Comparison of ENCODE assay signal across 20 cellular contexts in genomic region chr2:182883451-182883850, GRCh38. TPM values are rescaled to one million over a fixed set of nuclear protein-coding genes. Genes with fewer than 3 reads are reported as not detected.
A peak's percentile ranks its signal among the peaks of the same experiment; 100 is the strongest.
DNase-seq lines count a peak whose midpoint lies in the region; ATAC-seq and TF ChIP-seq lines count a peak whose summit lies in the region.
"Had no signal": no experiment of that assay in that cellular context is flagged by ENCODE, and none has a peak within 500 bp of the region (broad histone marks: within the 10 kb centered on the region; RNA-seq: fewer than 3 reads in every experiment).

No MANE protein-coding gene starts in this region.

- intact Hi-C loops in tibial artery (cut with DNase I; ENCODE audit: low total_unique reads), result no loop called here

- H3K4me3 ChIP-seq in adipocyte (ENCODE audit: low read length) (no peak overlapping the region), fibroblast of pulmonary artery (replicated peaks; ENCODE audit: low read depth, low read length) (no peak overlapping the region), tibial artery (no peak overlapping the region), brain microvascular endothelial cell (ENCODE audit: low read depth, low read length) (no peak overlapping the region)
- H3K4me3 ChIP-seq: SJCRH30 had no signal

- H3K27ac ChIP-seq in tibial artery, result peak overlapping the region; percentile 30 to 52
- H3K27ac ChIP-seq in brain microvascular endothelial cell, result no peak overlapping the region
- H3K27ac ChIP-seq: 22Rv1, RWPE1, SJCRH30 had no signal

- H3K27me3 ChIP-seq in adipocyte (replicated peaks; ENCODE audit: control insufficient read depth, insufficient read depth, low read length) (no peaks in the 10 kb centered on the region), tibial artery (no peaks in the 10 kb centered on the region), brain microvascular endothelial cell (replicated peaks) (no peaks in the 10 kb centered on the region)
- H3K27me3 ChIP-seq: SJCRH30 had no signal

- no peak overlapping the region for H3K9ac ChIP-seq in adipocyte (ENCODE audit: low read length)

- peaks cover 6% of the 10 kb centered on the region for H3K9me3 Mint-ChIP-seq in activated CD8-positive, alpha-beta T cell treated with anti-CD3 and anti-CD28 coated beads, Interleukin-2, amount 10 ng/mL, durations not matched to agents 7 days and 5 days (ENCODE audit: insufficient read depth)

- H3K36me3 Mint-ChIP-seq in activated CD8-positive, alpha-beta T cell treated with anti-CD3 and anti-CD28 coated beads, Interleukin-2, amount 10 ng/mL, durations not matched to agents 7 days and 5 days (ENCODE audit: low read depth), result no peaks in the 10 kb centered on the region
- H3K36me3 Mint-ChIP-seq: CD4-positive, CD25-positive, alpha-beta regulatory T cell had no signal

- DNase-seq in NCI-H82 treated with DMSO at 0.1 percent for 48 hours (lab: John Stamatoyannopoulos, UW; ENCODE audit: unreplicated experiment) (peak; percentile 41), NCI-H82 (lab: John Stamatoyannopoulos, UW) (no peak), adipocyte (ENCODE audit: low read depth) (peak; percentile 55), fibroblast of pulmonary artery (ENCODE audit: low read depth) (peak; percentile 23), tibial artery (no peak), brain microvascular endothelial cell (no peak), HuH-7.5 (ENCODE audit: low spot score) (no peak)
- no peak for DNase-seq in activated CD8-positive, alpha-beta T cell treated with anti-CD3 and anti-CD28 coated beads, Interleukin-2, amount 10 ng/mL, durations not matched to agents 7 days and 5 days
- DNase-seq: Caco-2; CD4-positive, CD25-positive, alpha-beta regulatory T cell; NCI-H146; NCI-H2081 treated with DMSO at 0.1 percent for 48 hours; NCI-H524 treated with DMSO at 0.1 percent for 48 hours; NK-92 treated with Interleukin-12 subunit alpha and Interleukin-12 subunit beta, amount 100 ng/mL, for 24 hours; SJCRH30 had no signal

- no peak overlapping the region for H3K27ac Mint-ChIP-seq in activated CD8-positive, alpha-beta T cell treated with anti-CD3 and anti-CD28 coated beads, Interleukin-2, amount 10 ng/mL, durations not matched to agents 7 days and 5 days
- H3K27ac Mint-ChIP-seq: B cell; CD4-positive, CD25-positive, alpha-beta regulatory T cell had no signal

- no peaks in the 10 kb centered on the region for H3K9me3 ChIP-seq in adipocyte (ENCODE audit: control insufficient read depth, low read length)
- no peaks in the 10 kb centered on the region for H3K9me3 ChIP-seq in tibial artery
- H3K9me3 ChIP-seq: Caco-2, SJCRH30 had no signal

- H3K36me3 ChIP-seq in adipocyte (ENCODE audit: control insufficient read depth, insufficient read depth, low read length, severe bottlenecking) (no peaks in the 10 kb centered on the region), tibial artery (no peaks in the 10 kb centered on the region), brain microvascular endothelial cell (replicated peaks) (no peaks in the 10 kb centered on the region)
- H3K36me3 ChIP-seq: SJCRH30 had no signal

- H3K4me1 ChIP-seq in adipocyte (ENCODE audit: control insufficient read depth, insufficient read depth, low read length) (peaks cover 29% of the 10 kb centered on the region), tibial artery (peaks cover 0 to 41% (median 5%) of the 10 kb centered on the region in 4 donors)
- H3K4me1 ChIP-seq: Caco-2, SJCRH30 had no signal

- H3K4me1 Mint-ChIP-seq in activated CD8-positive, alpha-beta T cell treated with anti-CD3 and anti-CD28 coated beads, Interleukin-2, amount 10 ng/mL, durations not matched to agents 7 days and 5 days (ENCODE audit: low read depth), result no peaks in the 10 kb centered on the region
- H3K4me1 Mint-ChIP-seq: B cell; CD4-positive, CD25-positive, alpha-beta regulatory T cell had no signal

- peaks cover 15% of the 10 kb centered on the region for H3K27me3 Mint-ChIP-seq in activated CD8-positive, alpha-beta T cell treated with anti-CD3 and anti-CD28 coated beads, Interleukin-2, amount 10 ng/mL, durations not matched to agents 7 days and 5 days (ENCODE audit: low read depth)
- H3K27me3 Mint-ChIP-seq: B cell had no signal

- ATAC-seq in activated CD8-positive, alpha-beta T cell treated with anti-CD3 and anti-CD28 coated beads, Interleukin-2, amount 10 ng/mL, durations not matched to agents 7 days and 5 days, result no peak

- no peak for TF ChIP-seq CTCF in fibroblast of pulmonary artery (IDR thresholded peaks at IDR 0.05; ENCODE audit: low read length, missing control alignments)
- TF ChIP-seq CTCF in tibial artery (IDR thresholded peaks at IDR 0.05), result no peak
- TF ChIP-seq CTCF in brain microvascular endothelial cell (IDR thresholded peaks at IDR 0.05; ENCODE audit: low read depth, low read length, missing control alignments), result no peak

- CTCF ChIA-PET in activated CD8-positive, alpha-beta T cell treated with anti-CD3 and anti-CD28 coated beads, Interleukin-2, amount 10 ng/mL, durations not matched to agents 7 days and 5 days (lab: Charles Lee), result no interaction called here

- in situ Hi-C loops in brain microvascular endothelial cell (cut with HindIII; ENCODE audit: low pct_ligation_motif_present, low sequenced_read_pairs), result no loop called here

- POLR2A ChIA-PET in activated CD8-positive, alpha-beta T cell treated with anti-CD3 and anti-CD28 coated beads, Interleukin-2, amount 10 ng/mL, durations not matched to agents 7 days and 5 days (lab: Charles Lee), result no interaction called here

- H3K4me3 Mint-ChIP-seq in activated CD8-positive, alpha-beta T cell treated with anti-CD3 and anti-CD28 coated beads, Interleukin-2, amount 10 ng/mL, durations not matched to agents 7 days and 5 days, result no peak overlapping the region
- H3K4me3 Mint-ChIP-seq: B cell; CD4-positive, CD25-positive, alpha-beta regulatory T cell had no signal

RNA-seq across cellular contexts. Expression of gene FRZB, which starts 17.0 kb away (rescaled TPM):
- not detected for total RNA-seq in activated CD8-positive, alpha-beta T cell treated with anti-CD3 and anti-CD28 coated beads, Interleukin-2, amount 10 ng/mL, durations not matched to agents 7 days and 5 days
- total RNA-seq: B cell; Caco-2; CD4-positive, CD25-positive, alpha-beta regulatory T cell; HT1080; OCI-LY7 had no signal

Comparison
In these comparisons a context has a peak if more than half of its experiments do, and no peak if none do; other contexts are left out.
1. DNase-seq: peak in NCI-H82 treated with DMSO at 0.1 percent for 48 hours (single experiment), adipocyte (single experiment) and fibroblast of pulmonary artery (single experiment); none in NCI-H82 (single experiment), tibial artery (0 of 2), activated CD8-positive, alpha-beta T cell treated with anti-CD3 and anti-CD28 coated beads, Interleukin-2, amount 10 ng/mL, durations not matched to agents 7 days and 5 days (single experiment), brain microvascular endothelial cell (single experiment) and HuH-7.5 (single experiment).